In genomic region chr12:62965700-62966099, GRCh38 we compare ENCODE assay signal across 9 cellular contexts. TPM values are rescaled to one million over a fixed set of nuclear protein-coding genes. Genes with fewer than 3 reads are reported as not detected.
DNase-seq lines count a peak whose midpoint lies in the region; ATAC-seq and TF ChIP-seq lines count a peak whose summit lies in the region.
"Not testable (repeated sequence)": the region's sequence is repeated elsewhere in the genome, so short reads cannot be mapped to it uniquely, and the experiment has no call there.
"Had no signal": no experiment of that assay in that cellular context is flagged by ENCODE, and none has a peak within 500 bp of the region (broad histone marks: within the 10 kb centered on the region; RNA-seq: fewer than 3 reads in every experiment).

No MANE protein-coding gene starts in this region.

- not testable (repeated sequence) for H3K9me3 ChIP-seq in OCI-LY3 (ENCODE audit: insufficient read depth, low read length); PC-9 (ENCODE audit: insufficient read depth, low read depth); hepatocyte (ENCODE audit: low read depth); mucosa of descending colon; smooth muscle cell (replicated peaks; ENCODE audit: low read depth)

- H4K20me1 ChIP-seq in OCI-LY3 (ENCODE audit: insufficient read depth, low read length); PC-9 (ENCODE audit: insufficient read depth); hepatocyte (ENCODE audit: insufficient read depth, poor library complexity, severe bottlenecking); smooth muscle cell (ENCODE audit: low read depth): not testable (repeated sequence)

- BruUV-seq in PC-9 (replicated peaks; lab: Mats Ljungman, UMichigan): not testable (repeated sequence)

- H2AFZ ChIP-seq in OCI-LY3 (ENCODE audit: low read depth, low read length); PC-9; hepatocyte; smooth muscle cell (ENCODE audit: low read depth): not testable (repeated sequence)

- not testable (repeated sequence) for H3K36me3 ChIP-seq in OCI-LY3 (replicated peaks; ENCODE audit: low read depth, low read length); PC-9 (ENCODE audit: low read depth); hepatocyte (replicated peaks; ENCODE audit: insufficient read depth, low read depth); mucosa of descending colon (ENCODE audit: low read depth); smooth muscle cell (ENCODE audit: low read depth)

- not testable (repeated sequence) for TF ChIP-seq CTCF in 22Rv1 (IDR thresholded peaks at IDR 0.05); OCI-LY3 (IDR thresholded peaks at IDR 0.05; ENCODE audit: low read depth, low read length); PC-9 (conservative IDR thresholded peaks at IDR 0.05); VCaP (conservative IDR thresholded peaks at IDR 0.05); hepatocyte (IDR thresholded peaks at IDR 0.05; ENCODE audit: poor library complexity); mucosa of descending colon (IDR thresholded peaks at IDR 0.05); smooth muscle cell (IDR thresholded peaks at IDR 0.05; ENCODE audit: borderline replicate concordance, insufficient read depth, poor library complexity, severe bottlenecking)

- not testable (repeated sequence) for H3K9ac ChIP-seq in OCI-LY3 (ENCODE audit: low read length); smooth muscle cell (ENCODE audit: low read depth)

- H3K4me1 ChIP-seq in OCI-LY3 (ENCODE audit: low read length) (peaks cover 37% of the 10 kb centered on the region), PC-9 (replicated peaks; ENCODE audit: insufficient read depth) (peaks cover 15% of the 10 kb centered on the region; the same call in 1 of the 2 replicates)
- H3K4me1 ChIP-seq in hepatocyte (ENCODE audit: insufficient read depth); mucosa of descending colon (ENCODE audit: low read depth); smooth muscle cell (ENCODE audit: low read depth): not testable (repeated sequence)

- peak overlapping the region; percentile 11; the same call in 1 of the 2 replicates for H3K4me3 ChIP-seq in OCI-LY3 (ENCODE audit: low read length)
- not testable (repeated sequence) for H3K4me3 ChIP-seq in PC-9, hepatocyte, mucosa of descending colon, smooth muscle cell

- peak; percentile 50 for ATAC-seq in mucosa of descending colon

- H3K27me3 ChIP-seq in OCI-LY3 (ENCODE audit: low read depth, low read length); PC-9 (ENCODE audit: insufficient read depth, low read depth); hepatocyte; smooth muscle cell (ENCODE audit: low read depth): not testable (repeated sequence)

- intact Hi-C loops in PC-9 (cut with micrococcal nuclease; ENCODE audit: unreplicated experiment); mucosa of descending colon (cut with DNase I, micrococcal nuclease): not testable (repeated sequence)

- H3K79me2 ChIP-seq in OCI-LY3 (ENCODE audit: low read length); PC-9 (ENCODE audit: low read depth); hepatocyte; smooth muscle cell (ENCODE audit: low read depth): not testable (repeated sequence)

- peak overlapping the region; percentile 73 for H3K27ac ChIP-seq in 22Rv1
- peak overlapping the region; percentile 69 for H3K27ac ChIP-seq in OCI-LY3 (ENCODE audit: low read length)
- peak overlapping the region; percentile 71 for H3K27ac ChIP-seq in PC-9
- peak overlapping the region; percentile 88 for H3K27ac ChIP-seq in VCaP
- H3K27ac ChIP-seq in hepatocyte: peak overlapping the region; percentile 50
- H3K27ac ChIP-seq in smooth muscle cell (ENCODE audit: low read depth): peak overlapping the region; percentile 56

- not testable (repeated sequence) for H3F3A ChIP-seq in PC-9 (ENCODE audit: insufficient read depth, low read depth); smooth muscle cell (ENCODE audit: low read depth)

- CTCF ChIA-PET in PC-9 (lab: Charles Lee): not testable (repeated sequence)

- POLR2A ChIA-PET in PC-9 (lab: Charles Lee; ENCODE audit: unreplicated experiment): not testable (repeated sequence)

- H3K9me2 ChIP-seq in PC-9 (ENCODE audit: insufficient read depth); hepatocyte (replicated peaks; ENCODE audit: insufficient read depth): not testable (repeated sequence)

- peak; percentile 10 for DNase-seq in DMS53 (lab: John Stamatoyannopoulos, UW)
- DNase-seq in PC-9; hepatocyte (ENCODE audit: low spot score); smooth muscle cell (lab: John Stamatoyannopoulos, UW; ENCODE audit: unreplicated experiment): not testable (repeated sequence)
- DNase-seq in mucosa of descending colon: peak in 1 of 3 donors; percentile 6

- 84% methylated on average over 4 of the region's 4 CpGs for WGBS in hepatocyte (ENCODE audit: low lambda C conversion rate, missing lambda C conversion rate)
- 93% methylated on average over 4 of the region's 4 CpGs for WGBS in smooth muscle cell (ENCODE audit: low lambda C conversion rate)

- peak overlapping the region; percentile 51 for H3K4me2 ChIP-seq in OCI-LY3 (ENCODE audit: low read length)
- H3K4me2 ChIP-seq in PC-9, hepatocyte, smooth muscle cell: not testable (repeated sequence)

RNA-seq across cellular contexts. Expression of gene PPM1H, which starts 30.8 kb away (rescaled TPM):
- 11.4 and 13.5 TPM in 2 replicates for total RNA-seq in PC-9 (2021)
- 19.6 and 21.8 TPM in 2 replicates for total RNA-seq in hepatocyte
- polyA plus RNA-seq in hepatocyte: 9.2 TPM in 2 replicates
- total RNA-seq in mucosa of descending colon: 1 to 10 TPM; 4.9 to 6.1 (median 5.8) TPM
- 3.6 and 4.4 TPM in 2 replicates for total RNA-seq in smooth muscle cell
- polyA plus RNA-seq in smooth muscle cell: 0.56 and 3.9 TPM in 2 replicates
- polyA plus RNA-seq: CD4-positive, alpha-beta memory T cell had no signal
